9 cellular contexts compared by ENCODE assay signal in the genomic region with DNA sequence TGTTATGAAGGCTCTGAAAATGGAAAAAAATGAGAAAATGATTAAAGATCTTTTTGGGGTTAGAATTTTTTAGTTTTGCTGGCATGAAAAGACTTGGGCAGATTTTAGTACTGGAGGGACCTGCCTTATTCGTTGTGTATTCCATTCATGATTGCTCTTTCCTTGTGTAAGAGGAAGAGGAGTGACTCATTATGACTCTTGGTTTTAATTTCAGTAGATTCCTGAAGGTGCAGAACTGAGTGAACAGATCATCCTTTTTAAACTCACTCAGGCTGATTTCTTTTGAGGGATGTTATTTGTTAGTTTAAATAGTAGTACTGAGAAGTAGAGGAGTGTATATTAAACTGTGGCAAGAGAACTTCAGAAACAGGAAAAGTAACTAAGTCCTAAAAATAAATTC. TPM values are rescaled to one million over a fixed set of nuclear protein-coding genes. Genes with fewer than 3 reads are reported as not detected.
A peak's percentile ranks its signal among the peaks of the same experiment; 100 is the strongest.
DNase-seq lines count a peak whose midpoint lies in the region; ATAC-seq, FAIRE-seq and TF ChIP-seq lines count a peak whose summit lies in the region.
"Had no signal": no experiment of that assay in that cellular context is flagged by ENCODE, and none has a peak within 500 bp of the region (broad histone marks: within the 10 kb centered on the region; RNA-seq: fewer than 3 reads in every experiment).

No MANE protein-coding gene starts in this region.

- DNase-seq in H54 (ENCODE audit: insufficient read length, low spot score) (peak; percentile 23), RWPE2 (ENCODE audit: low spot score) (no peak), fibroblast of mammary gland (ENCODE audit: low read depth) (peak; percentile 88), stromal cell of bone marrow (ENCODE audit: low read depth) (peak; percentile 71), endothelial cell (ENCODE audit: low spot score) (no peak), adrenal gland (no peak)
- DNase-seq: activated CD4-positive, alpha-beta T cell treated with anti-CD3 and anti-CD28 coated beads, Interleukin-2, amount 50 U/mL, for 1 hour; NCI-H2107 had no signal

- H3K4me1 ChIP-seq in RWPE2 (ENCODE audit: insufficient read depth, poor library complexity, severe bottlenecking) (peaks cover 69% of the 10 kb centered on the region), adrenal gland (replicated peaks in 1 of 2) (peaks cover 0 to 11% of the 10 kb centered on the region in 2 donors)

- 43 to 53% (median 45%) methylated on average over 1 of the region's 1 CpG for WGBS in adrenal gland, 4 donors

- peaks cover 31% of the 10 kb centered on the region for H3K4me1 Mint-ChIP-seq in endothelial cell (ENCODE audit: unreplicated experiment)

- H3K4me3 ChIP-seq in RWPE2 (ENCODE audit: severe bottlenecking) = no peak overlapping the region
- H3K4me3 ChIP-seq in fibroblast of mammary gland (ENCODE audit: control insufficient read depth, low read depth, low read length) = no peak overlapping the region
- no peak overlapping the region for H3K4me3 ChIP-seq in adrenal gland

- no peaks in the 10 kb centered on the region for H3K36me3 Mint-ChIP-seq in endothelial cell (ENCODE audit: low read depth, unreplicated experiment)

- no peaks in the 10 kb centered on the region for H3K9me3 Mint-ChIP-seq in endothelial cell (ENCODE audit: unreplicated experiment)

- intact Hi-C loops in adrenal gland (cut with DNase I) = no loop called here

- H3K36me3 ChIP-seq in RWPE2 (ENCODE audit: low read depth) = no peaks in the 10 kb centered on the region
- H3K36me3 ChIP-seq in adrenal gland (replicated peaks in 1 of 2) = no peaks in the 10 kb centered on the region

- peak overlapping the region; percentile 86 for H3K27ac ChIP-seq in RWPE2 (ENCODE audit: poor library complexity, severe bottlenecking)
- H3K27ac ChIP-seq in adrenal gland = no peak overlapping the region

- H3K27ac Mint-ChIP-seq in endothelial cell (ENCODE audit: unreplicated experiment) = no peak overlapping the region

- H3K27me3 ChIP-seq in RWPE2 (ENCODE audit: insufficient read depth, poor library complexity, severe bottlenecking) (no peaks in the 10 kb centered on the region), adrenal gland (no peaks in the 10 kb centered on the region)

- ATAC-seq in RWPE2 (ENCODE audit: low read depth) = peak; percentile 90
- no peak for ATAC-seq in HG02973 (IDR thresholded peaks at IDR 0.05; ENCODE audit: unreplicated experiment)

- H3K9me3 ChIP-seq in RWPE2 (ENCODE audit: severe bottlenecking) (no peaks in the 10 kb centered on the region), adrenal gland (replicated peaks in 1 of 3) (no peaks in the 10 kb centered on the region)

- TF ChIP-seq CTCF in RWPE2 (IDR thresholded peaks at IDR 0.05; ENCODE audit: poor library complexity, severe bottlenecking) = no peak
- TF ChIP-seq CTCF in fibroblast of mammary gland (conservative IDR thresholded peaks at IDR 0.05; ENCODE audit: control insufficient read depth, insufficient read depth, low read depth, low read length) = no peak
- TF ChIP-seq CTCF in endothelial cell (IDR thresholded peaks at IDR 0.05; ENCODE audit: unreplicated experiment) = no peak
- no peak for TF ChIP-seq CTCF in adrenal gland (IDR thresholded peaks at IDR 0.05)

- TF ChIP-seq POLR2A in H54 (IDR thresholded peaks at IDR 0.05; ENCODE audit: low read depth, low read length) (no peak), adrenal gland (IDR thresholded peaks at IDR 0.05) (no peak)

- H3K4me3 Mint-ChIP-seq in endothelial cell (ENCODE audit: unreplicated experiment) = no peak overlapping the region

- FAIRE-seq in H54 (lab: Jason Lieb, UNC) = peak; percentile 82

- H3K27me3 Mint-ChIP-seq in endothelial cell (ENCODE audit: unreplicated experiment) = no peaks in the 10 kb centered on the region

RNA-seq across cellular contexts. Expression of a gene that starts 41.6 kb away (rescaled TPM):
- total RNA-seq in endothelial cell (ENCODE audit: unreplicated experiment) (4.4 TPM), adrenal gland (10 to 100 TPM in 3 of 8 donors, 1 to 10 TPM in 5; 7.2 to 24.7 (median 8.2) TPM)
- 1 to 10 TPM in 2 of 3 donors, under 1 TPM in 1; 0.71 to 7.5 (median 1.6) TPM for polyA plus RNA-seq in adrenal gland

Comparison
In these comparisons a context has a peak if more than half of its experiments do, and no peak if none do; other contexts are left out.
1. DNase-seq: peak in H54 (single experiment), fibroblast of mammary gland (single experiment) and stromal cell of bone marrow (single experiment); none in RWPE2 (single experiment), endothelial cell (single experiment) and adrenal gland (0 of 7).